In genomic region chr12:68331500-68331868, GRCh38 we compare ENCODE assay signal across 8 cellular contexts. TPM values are rescaled to one million over a fixed set of nuclear protein-coding genes. Genes with fewer than 3 reads are reported as not detected.
DNase-seq lines count a peak whose midpoint lies in the region; ATAC-seq, FAIRE-seq and TF ChIP-seq lines count a peak whose summit lies in the region.

No MANE protein-coding gene starts in this region.

- no peak for DNase-seq in endothelial cell of umbilical vein (ENCODE audit: low read depth, low spot score)
- DNase-seq in pancreas, result no peak
- no peak for DNase-seq in LoVo (ENCODE audit: low spot score)

- no peaks in the 10 kb centered on the region for H3K9me2 ChIP-seq in DOHH2 (replicated peaks; ENCODE audit: control insufficient read depth, low read length)
- H3K9me2 ChIP-seq in OCI-LY1 (ENCODE audit: low read depth, low read length), result no peaks in the 10 kb centered on the region

- H3K27me3 ChIP-seq in DOHH2 (ENCODE audit: control insufficient read depth, low read length) (no peaks in the 10 kb centered on the region), OCI-LY1 (ENCODE audit: insufficient read depth, low read length) (no peaks in the 10 kb centered on the region), endothelial cell of umbilical vein (ENCODE audit: control insufficient read depth in 2 of 2, insufficient read depth in 2 of 2, low read length in 2 of 2) (peaks cover 4 to 14% of the 10 kb centered on the region in 2 experiments), pancreas (no peaks in the 10 kb centered on the region)

- H3K9ac ChIP-seq in OCI-LY1 (ENCODE audit: low read length) (peak overlapping the region; percentile 81), endothelial cell of umbilical vein (replicated peaks; ENCODE audit: extremely low read depth, insufficient read depth, low read length) (peak overlapping the region; percentile 67)

- BruUV-seq in endothelial cell of umbilical vein (replicated peaks; lab: Mats Ljungman, UMichigan), result no TSS peak

- H3K4me2 ChIP-seq in DOHH2 (ENCODE audit: low read length) (peak overlapping the region; percentile 85), OCI-LY1 (ENCODE audit: low read length) (peak overlapping the region; percentile 94), endothelial cell of umbilical vein (ENCODE audit: insufficient read depth, low read length) (peak overlapping the region; percentile 97)

- no peaks in the 10 kb centered on the region for H3K9me1 ChIP-seq in endothelial cell of umbilical vein (replicated peaks; ENCODE audit: control insufficient read depth, extremely low read depth, insufficient read depth, low read length)

- WGBS in pancreas, 2 donors, result 7% methylated on average over 9 of the region's 9 CpGs

- CTCF ChIA-PET in endothelial cell of umbilical vein (lab: Charles Lee), result interaction anchor here (0.7 to 2.8 kb wide), 4 partner anchors 11 to 108 kb away, joined by 3 to 11 read pairs (median 6); no protein-coding TSS in a partner anchor

- ATAC-seq in pancreas, result peak; percentile 6 to 37 (median 12)
- ATAC-seq in HG02970 (IDR thresholded peaks at IDR 0.05; ENCODE audit: low FRiP score, unreplicated experiment), result no peak
- ATAC-seq in GM18867 (IDR thresholded peaks at IDR 0.05; ENCODE audit: unreplicated experiment), result no peak
- no peak for ATAC-seq in GM21529 (IDR thresholded peaks at IDR 0.05; ENCODE audit: unreplicated experiment)

- H3K4me1 ChIP-seq in DOHH2 (ENCODE audit: control insufficient read depth, low read length), result peaks cover 16% of the 10 kb centered on the region
- peaks cover 21% of the 10 kb centered on the region for H3K4me1 ChIP-seq in OCI-LY1 (ENCODE audit: insufficient read depth, low read length, severe bottlenecking)
- H3K4me1 ChIP-seq in endothelial cell of umbilical vein (ENCODE audit: control insufficient read depth, extremely low read depth, insufficient read depth, low read length), result peaks cover 13% of the 10 kb centered on the region
- peaks cover 0 to 8% (median 6%) of the 10 kb centered on the region in 3 donors for H3K4me1 ChIP-seq in pancreas

- no peak overlapping the region for H2AFZ ChIP-seq in OCI-LY1 (ENCODE audit: low read length)
- peak overlapping the region; percentile 97 for H2AFZ ChIP-seq in endothelial cell of umbilical vein (ENCODE audit: low read depth, low read length)

- dilution Hi-C loops in endothelial cell of umbilical vein (cut with MboI; ENCODE audit: extremely low pct_ligation_motif_present, low sequenced_read_pairs), result no loop called here

- intact Hi-C loops in endothelial cell of umbilical vein (cut with micrococcal nuclease), result no loop called here
- intact Hi-C loops in pancreas (cut with DNase I), result no loop called here

- H3K27ac ChIP-seq in DOHH2 (ENCODE audit: low read depth, low read length) (peak overlapping the region; percentile 17; the same call in 1 of the 2 replicates), OCI-LY1 (ENCODE audit: low read depth, low read length, poor library complexity, severe bottlenecking) (peak overlapping the region; percentile 4), endothelial cell of umbilical vein (ENCODE audit: insufficient read depth, low read depth, low read length) (no peak overlapping the region), pancreas (no peak overlapping the region)

- H3F3A ChIP-seq in DOHH2 (ENCODE audit: control insufficient read depth, insufficient read depth), result no peaks in the 10 kb centered on the region
- H3F3A ChIP-seq in OCI-LY1 (ENCODE audit: insufficient read depth, low read length), result no peaks in the 10 kb centered on the region

- H3K79me2 ChIP-seq in DOHH2 (ENCODE audit: control insufficient read depth, low read length) (peaks cover 8% of the 10 kb centered on the region), OCI-LY1 (ENCODE audit: insufficient read depth, low read length) (no peaks in the 10 kb centered on the region), endothelial cell of umbilical vein (ENCODE audit: control insufficient read depth, insufficient read depth, low read length) (no peaks in the 10 kb centered on the region)

- no peak for TF ChIP-seq CTCF in DOHH2 (IDR thresholded peaks at IDR 0.05; ENCODE audit: low read depth, low read length, poor library complexity, severe bottlenecking)
- no peak for TF ChIP-seq CTCF in OCI-LY1 (IDR thresholded peaks at IDR 0.05; ENCODE audit: low read length)
- no peak for TF ChIP-seq CTCF in endothelial cell of umbilical vein (IDR thresholded peaks at IDR 0.05; ENCODE audit: extremely low read depth in 1 of 2, insufficient read depth in 1 of 2, low read depth in 1 of 2, low read length in 2 of 2)
- TF ChIP-seq CTCF in pancreas (IDR thresholded peaks at IDR 0.05), result no peak

- H4K20me1 ChIP-seq in DOHH2 (ENCODE audit: control insufficient read depth, insufficient read depth, low read depth, low read length), result no peaks in the 10 kb centered on the region
- no peaks in the 10 kb centered on the region for H4K20me1 ChIP-seq in OCI-LY1 (ENCODE audit: insufficient read depth, low read length)
- H4K20me1 ChIP-seq in endothelial cell of umbilical vein (replicated peaks; ENCODE audit: control insufficient read depth, extremely low read depth, insufficient read depth, low read length), result no peaks in the 10 kb centered on the region

- no peak for TF ChIP-seq POLR2A in endothelial cell of umbilical vein (IDR thresholded peaks at IDR 0.05; ENCODE audit: low read depth, low read length)

- peak overlapping the region; percentile 83 for H3K4me3 ChIP-seq in DOHH2 (ENCODE audit: low read length)
- H3K4me3 ChIP-seq in OCI-LY1 (ENCODE audit: low read depth, low read length, poor library complexity, severe bottlenecking), result peak overlapping the region; percentile 76
- H3K4me3 ChIP-seq in endothelial cell of umbilical vein (replicated peaks in 1 of 3; ENCODE audit: insufficient read depth in 1 of 3, low read depth in 1 of 3, low read length in 3 of 3), result peak overlapping the region; percentile 57 to 93 (median 87)
- peak overlapping the region; percentile 53 to 87 (median 76) for H3K4me3 ChIP-seq in pancreas

- H3K36me3 ChIP-seq in DOHH2 (ENCODE audit: control insufficient read depth, low read length) (peaks cover 29% of the 10 kb centered on the region), OCI-LY1 (ENCODE audit: insufficient read depth, low read length) (peaks cover 12% of the 10 kb centered on the region; the same call in 1 of the 2 replicates), endothelial cell of umbilical vein (ENCODE audit: control insufficient read depth in 2 of 2, extremely low read depth in 1 of 2, insufficient read depth in 2 of 2, low read length in 2 of 2) (peaks cover 3% of the 10 kb centered on the region in 2 experiments), pancreas (peaks cover 0 to 3% (median 0%) of the 10 kb centered on the region in 3 donors)

- H3K9me3 ChIP-seq in DOHH2 (ENCODE audit: control insufficient read depth, insufficient read depth, low read length) (no peaks in the 10 kb centered on the region), OCI-LY1 (ENCODE audit: low read length) (no peaks in the 10 kb centered on the region), endothelial cell of umbilical vein (replicated peaks; ENCODE audit: control insufficient read depth, insufficient read depth, low read length) (no peaks in the 10 kb centered on the region), pancreas (no peaks in the 10 kb centered on the region)

- peak; percentile 35 for FAIRE-seq in endothelial cell of umbilical vein (lab: Jason Lieb, UNC)
- FAIRE-seq in pancreas (lab: Jason Lieb, UNC), result no peak

- POLR2A ChIA-PET in endothelial cell of umbilical vein (lab: Charles Lee), result interaction anchor here (1.2 kb wide), 1 partner anchor 34 kb away, joined by 3 read pairs; no protein-coding TSS in a partner anchor

TF ChIP-seq in endothelial cell of umbilical vein, 7 proteins besides CTCF, POLR2A, EP300 and RAD21:
- TF ChIP-seq GATA2 (IDR thresholded peaks at IDR 0.05; ENCODE audit: insufficient read depth, insufficient read length, low read depth, low read length) (no peak), EZH2 (IDR thresholded peaks at IDR 0.05; ENCODE audit: borderline replicate concordance, low read depth, low read length, severe bottlenecking) (no peak), FOS (IDR thresholded peaks at IDR 0.05; ENCODE audit: borderline replicate concordance, insufficient read depth, low read length) (no peak), JUN (IDR thresholded peaks at IDR 0.05; ENCODE audit: borderline replicate concordance, insufficient read depth, insufficient read length, low read depth) (no peak), MYC (IDR thresholded peaks at IDR 0.05; ENCODE audit: low read depth, low read length) (no peak), POLR2AphosphoS5 (IDR thresholded peaks at IDR 0.05; ENCODE audit: insufficient read depth, low read depth, low read length) (no peak), MAX (IDR thresholded peaks at IDR 0.05; ENCODE audit: insufficient read depth, insufficient read length) (no peak)

RNA-seq across cellular contexts. Expression of gene MDM1, which starts 0.7 kb away (rescaled TPM):
- total RNA-seq in endothelial cell of umbilical vein (12.5 and 14.4 TPM in 2 replicates), pancreas (1 to 10 TPM; 3.4 to 9.5 (median 4.6) TPM)
- polyA plus RNA-seq in endothelial cell of umbilical vein (2.9 and 4.3 TPM in 2 replicates), pancreas (10 to 100 TPM in 1 of 2 donors, 1 to 10 TPM in 1; 5.8 to 10.4 TPM)
- 3.7 and 4.5 TPM in 2 replicates for polyA plus RNA-seq in endothelial cell of umbilical vein (2011; cell fraction: cytosol; rRNA removed)
- polyA plus RNA-seq in endothelial cell of umbilical vein (2011; cell fraction: nucleus; rRNA removed), result 41.9 and 62.1 TPM in 2 replicates
- polyA plus RNA-seq in endothelial cell of umbilical vein (2012), result 8.4 and 8.7 TPM in 2 replicates
- polyA minus RNA-seq in endothelial cell of umbilical vein, result 3.8 and 4.2 TPM in 2 replicates
- 6.7 TPM for polyA minus RNA-seq in endothelial cell of umbilical vein (2011; cell fraction: cytosol; rRNA and poly(A)+ RNA removed)
- 15.0 and 28.1 TPM in 2 replicates for polyA minus RNA-seq in endothelial cell of umbilical vein (2011; cell fraction: nucleus; rRNA and poly(A)+ RNA removed)

Comparison
In these comparisons a context has a peak if more than half of its experiments do, and no peak if none do; other contexts are left out.
1. H3K27ac ChIP-seq: peak in DOHH2 (single experiment) and OCI-LY1 (single experiment); none in endothelial cell of umbilical vein (single experiment) and pancreas (0 of 4).
2. ATAC-seq: peak in pancreas (4 of 4); none in HG02970 (single experiment), GM18867 (single experiment) and GM21529 (single experiment).
3. Peak in every context shown above with its lines, with median percentiles within 50 percentile points of each other: H3K4me2 ChIP-seq and H3K4me3 ChIP-seq.